In genomic region chr15:85318732-85319076, GRCh38 we compare ENCODE assay signal across 12 cellular contexts.
A peak's percentile ranks its signal among the peaks of the same experiment; 100 is the strongest.
DNase-seq lines count a peak whose midpoint lies in the region; ATAC-seq and TF ChIP-seq lines count a peak whose summit lies in the region.
"Had no signal": no experiment of that assay in that cellular context is flagged by ENCODE, and none has a peak within 500 bp of the region (broad histone marks: within the 10 kb centered on the region; RNA-seq: fewer than 3 reads in every experiment).

No MANE protein-coding gene starts in this region.

- no peaks in the 10 kb centered on the region for H3K27me3 Mint-ChIP-seq in CD4-positive, CD25-positive, alpha-beta regulatory T cell
- no peaks in the 10 kb centered on the region for H3K27me3 Mint-ChIP-seq in chondrocyte (ENCODE audit: low read depth)
- H3K27me3 Mint-ChIP-seq: dendritic cell treated with granulocyte-macrophage colony-stimulating factor and Interleukin-4, amounts not matched to agents 40 ng/mL and 50 ng/mL, for 4 days had no signal

- intact Hi-C loops in ascending aorta (cut with DNase I), result no loop called here

- H3K9me3 ChIP-seq in CD4-positive, CD25-positive, alpha-beta regulatory T cell (ENCODE audit: control insufficient read depth in 2 of 2, low read length in 2 of 2), result peaks cover 0 to 9% of the 10 kb centered on the region in 2 experiments
- H3K9me3 ChIP-seq in ascending aorta, result no peaks in the 10 kb centered on the region

- TF ChIP-seq CTCF in chondrocyte (IDR thresholded peaks at IDR 0.05) (no peak), ascending aorta (IDR thresholded peaks at IDR 0.05) (no peak), coronary artery (IDR thresholded peaks at IDR 0.05) (no peak)

- peak overlapping the region; percentile 79 to 84 (median 83) for H3K27ac Mint-ChIP-seq in CD4-positive, CD25-positive, alpha-beta regulatory T cell
- peak overlapping the region; percentile 62 for H3K27ac Mint-ChIP-seq in chondrocyte (ENCODE audit: unreplicated experiment)
- H3K27ac Mint-ChIP-seq: dendritic cell treated with granulocyte-macrophage colony-stimulating factor and Interleukin-4, amounts not matched to agents 40 ng/mL and 50 ng/mL, for 4 days had no signal

- H3K36me3 ChIP-seq in CD4-positive, CD25-positive, alpha-beta regulatory T cell (ENCODE audit: control insufficient read depth, insufficient read depth, low read length), result no peaks in the 10 kb centered on the region
- H3K36me3 ChIP-seq in ascending aorta, result no peaks in the 10 kb centered on the region

- H3K4me1 ChIP-seq in CD4-positive, CD25-positive, alpha-beta regulatory T cell (ENCODE audit: control insufficient read depth, insufficient read depth, low read length, poor library complexity, severe bottlenecking), result peaks cover 31% of the 10 kb centered on the region
- H3K4me1 ChIP-seq in ascending aorta, result no peaks in the 10 kb centered on the region

- H3K27me3 ChIP-seq in CD4-positive, CD25-positive, alpha-beta regulatory T cell (ENCODE audit: control insufficient read depth, insufficient read depth, low read length), result no peaks in the 10 kb centered on the region
- H3K27me3 ChIP-seq in ascending aorta, result no peaks in the 10 kb centered on the region

- H3K36me3 Mint-ChIP-seq in CD4-positive, CD25-positive, alpha-beta regulatory T cell, result peaks cover 4% of the 10 kb centered on the region
- H3K36me3 Mint-ChIP-seq in chondrocyte (ENCODE audit: low read depth), result peaks cover 2% of the 10 kb centered on the region

- H3K9me3 Mint-ChIP-seq in CD4-positive, CD25-positive, alpha-beta regulatory T cell, result peaks cover 0 to 7% (median 2%) of the 10 kb centered on the region in 7 donors
- peaks cover 11% of the 10 kb centered on the region for H3K9me3 Mint-ChIP-seq in chondrocyte (ENCODE audit: low read depth)
- H3K9me3 Mint-ChIP-seq: dendritic cell treated with granulocyte-macrophage colony-stimulating factor and Interleukin-4, amounts not matched to agents 40 ng/mL and 50 ng/mL, for 4 days had no signal

- H3K4me1 Mint-ChIP-seq in CD4-positive, CD25-positive, alpha-beta regulatory T cell, result peaks cover 21 to 50% (median 37%) of the 10 kb centered on the region in 4 donors
- H3K4me1 Mint-ChIP-seq in chondrocyte (ENCODE audit: low read depth), result peaks cover 44% of the 10 kb centered on the region

- no peak for ATAC-seq in CD4-positive, CD25-positive, alpha-beta regulatory T cell (ENCODE audit: low read depth in 2 of 2)
- ATAC-seq in GM19463 (IDR thresholded peaks at IDR 0.05; ENCODE audit: unreplicated experiment) (peak; percentile 17), HG03175 (IDR thresholded peaks at IDR 0.05; ENCODE audit: unreplicated experiment) (peak; percentile 9), HG03039 (IDR thresholded peaks at IDR 0.05; ENCODE audit: unreplicated experiment) (no peak)

- no peak for DNase-seq in CD4-positive, CD25-positive, alpha-beta regulatory T cell
- DNase-seq in chondrocyte (ENCODE audit: low spot score) (no peak), ascending aorta (ENCODE audit: low spot score in 2 of 2) (no peak), coronary artery (ENCODE audit: low spot score) (no peak)
- DNase-seq in stimulated activated CD4-positive, alpha-beta T cell treated with anti-CD3 and anti-CD28 coated beads, Interleukin-4, amount 100 ng/mL, for 1 hour, result no peak
- DNase-seq: hippocampal formation; stimulated activated CD4-positive, alpha-beta T cell treated with anti-CD3 and anti-CD28 coated beads, Interleukin-12 subunit alpha, Interleukin-12 subunit beta, amount 100 ng/mL, for 4 hours; stimulated activated naive CD4-positive, alpha-beta T cell had no signal

- H3K4me3 Mint-ChIP-seq in CD4-positive, CD25-positive, alpha-beta regulatory T cell, result peak overlapping the region in 3 of 4 donors; percentile 8 to 15 (median 12)
- H3K4me3 Mint-ChIP-seq in chondrocyte (ENCODE audit: unreplicated experiment), result no peak overlapping the region
- H3K4me3 Mint-ChIP-seq: dendritic cell treated with granulocyte-macrophage colony-stimulating factor and Interleukin-4, amounts not matched to agents 40 ng/mL and 50 ng/mL, for 4 days had no signal

- H3K4me3 ChIP-seq in CD4-positive, CD25-positive, alpha-beta regulatory T cell (ENCODE audit: low read depth, low read length), result peak overlapping the region; percentile 9
- H3K4me3 ChIP-seq in ascending aorta (no peak overlapping the region), coronary artery (no peak overlapping the region)

- H3K27ac ChIP-seq in CD4-positive, CD25-positive, alpha-beta regulatory T cell (ENCODE audit: insufficient read depth, low read length, poor library complexity, severe bottlenecking), result peak overlapping the region; percentile 77
- H3K27ac ChIP-seq in ascending aorta (no peak overlapping the region), coronary artery (no peak overlapping the region)

Comparison
In these comparisons a context has a peak if more than half of its experiments do, and no peak if none do; other contexts are left out.
1. ATAC-seq: peak in GM19463 (single experiment) and HG03175 (single experiment); none in CD4-positive, CD25-positive, alpha-beta regulatory T cell (0 of 2) and HG03039 (single experiment).